Comparison of ENCODE assay signal across 4 cellular contexts in the genomic region with DNA sequence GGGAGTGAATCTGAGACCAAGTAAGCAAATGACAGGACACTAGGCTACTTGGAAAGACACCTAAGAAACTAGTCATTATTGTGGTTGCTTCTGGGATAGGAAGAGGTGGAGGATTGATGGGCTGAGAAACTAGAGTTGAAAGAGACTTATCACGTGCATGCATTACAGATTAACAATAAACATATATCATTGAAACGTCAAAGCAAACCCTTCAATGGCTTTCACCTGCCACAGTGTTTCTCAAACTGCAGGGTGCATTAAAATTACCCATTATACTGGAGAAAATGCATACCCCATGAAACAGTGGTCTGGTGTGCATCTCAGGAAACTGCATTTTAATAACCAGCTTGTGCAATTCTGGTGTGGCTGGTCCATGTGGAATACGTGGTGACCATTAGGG.
"Had no signal": no experiment of that assay in that cellular context is flagged by ENCODE, and none has a peak within 500 bp of the region (broad histone marks: within the 10 kb centered on the region; RNA-seq: fewer than 3 reads in every experiment).

No MANE protein-coding gene starts in this region.

- DNase-seq: H9, HCEC 1CT, IMR-90 had no signal

- H3K4me2 ChIP-seq: GM23338 had no signal

- H2AFZ ChIP-seq: GM23338 had no signal

- H3K4me3 ChIP-seq: GM23338 had no signal
